Comparison of ENCODE assay signal across 1 cellular context in the genomic region with DNA sequence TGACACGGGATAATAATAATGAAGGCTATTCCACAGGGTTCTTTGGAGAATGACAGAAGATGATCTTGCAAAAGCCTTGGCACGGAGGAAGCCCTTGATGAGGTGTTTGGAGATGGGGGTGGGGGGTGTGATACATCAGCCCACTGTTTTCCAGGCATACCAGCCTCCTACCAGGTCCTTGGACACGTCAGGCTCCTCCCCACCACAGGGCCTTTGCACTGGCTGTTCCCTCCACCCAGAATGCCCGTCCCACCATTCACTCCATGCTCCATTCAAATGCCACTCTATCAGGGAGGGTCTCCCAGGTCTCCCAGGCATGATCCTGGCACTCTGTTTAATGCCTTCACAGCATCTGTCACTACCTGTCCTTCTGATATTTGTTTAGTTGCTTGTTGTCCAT.
TF ChIP-seq lines count a peak whose summit lies in the region.

No MANE protein-coding gene starts in this region.

TF ChIP-seq in IMR-90, 13 proteins besides CTCF, POLR2A, EP300 and RAD21:
- TF ChIP-seq MXI1 (IDR thresholded peaks at IDR 0.05; ENCODE audit: borderline replicate concordance, low read depth, low read length) (no peak), BHLHE40 (IDR thresholded peaks at IDR 0.05; ENCODE audit: low read depth, low read length) (no peak), CHD1 (IDR thresholded peaks at IDR 0.05; ENCODE audit: low read depth, low read length) (no peak), FOS (IDR thresholded peaks at IDR 0.05; ENCODE audit: low read depth, low read length) (no peak), MAFK (IDR thresholded peaks at IDR 0.05; ENCODE audit: low read depth, low read length) (no peak), SMC3 (IDR thresholded peaks at IDR 0.05; ENCODE audit: low read depth, low read length) (no peak), RCOR1 (IDR thresholded peaks at IDR 0.05; ENCODE audit: insufficient replicate concordance, low read length) (no peak), NFE2L2 (IDR thresholded peaks at IDR 0.05; ENCODE audit: low read depth, low read length) (no peak), CEBPB (IDR thresholded peaks at IDR 0.05; ENCODE audit: low read depth, low read length) (no peak), RFX5 (IDR thresholded peaks at IDR 0.05; ENCODE audit: low read depth, low read length) (no peak), MAZ (IDR thresholded peaks at IDR 0.05; ENCODE audit: borderline replicate concordance, low read depth, low read length) (no peak)
- TF ChIP-seq, protein P1, sequence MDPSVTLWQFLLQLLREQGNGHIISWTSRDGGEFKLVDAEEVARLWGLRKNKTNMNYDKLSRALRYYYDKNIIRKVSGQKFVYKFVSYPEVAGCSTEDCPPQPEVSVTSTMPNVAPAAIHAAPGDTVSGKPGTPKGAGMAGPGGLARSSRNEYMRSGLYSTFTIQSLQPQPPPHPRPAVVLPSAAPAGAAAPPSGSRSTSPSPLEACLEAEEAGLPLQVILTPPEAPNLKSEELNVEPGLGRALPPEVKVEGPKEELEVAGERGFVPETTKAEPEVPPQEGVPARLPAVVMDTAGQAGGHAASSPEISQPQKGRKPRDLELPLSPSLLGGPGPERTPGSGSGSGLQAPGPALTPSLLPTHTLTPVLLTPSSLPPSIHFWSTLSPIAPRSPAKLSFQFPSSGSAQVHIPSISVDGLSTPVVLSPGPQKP (IDR thresholded peaks at IDR 0.05; ENCODE audit: borderline replicate concordance, low read depth, low read length): no peak
- TF ChIP-seq, protein P2, sequence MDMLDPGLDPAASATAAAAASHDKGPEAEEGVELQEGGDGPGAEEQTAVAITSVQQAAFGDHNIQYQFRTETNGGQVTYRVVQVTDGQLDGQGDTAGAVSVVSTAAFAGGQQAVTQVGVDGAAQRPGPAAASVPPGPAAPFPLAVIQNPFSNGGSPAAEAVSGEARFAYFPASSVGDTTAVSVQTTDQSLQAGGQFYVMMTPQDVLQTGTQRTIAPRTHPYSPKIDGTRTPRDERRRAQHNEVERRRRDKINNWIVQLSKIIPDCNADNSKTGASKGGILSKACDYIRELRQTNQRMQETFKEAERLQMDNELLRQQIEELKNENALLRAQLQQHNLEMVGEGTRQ (IDR thresholded peaks at IDR 0.05; ENCODE audit: low read depth, low read length): no peak
